ENCODE assay signal across 1 cellular context in genomic region chr10:14195455-14195854, GRCh38.
TF ChIP-seq lines count a peak whose summit lies in the region.

No MANE protein-coding gene starts in this region.

TF ChIP-seq in GM23338, 12 proteins besides CTCF, POLR2A, EP300 and RAD21:
- TF ChIP-seq ZNF462 (CRISPR knock-in tag; IDR thresholded peaks at IDR 0.05): no peak
- no peak for TF ChIP-seq EZH2phosphoT487 (IDR thresholded peaks at IDR 0.05; ENCODE audit: unreplicated experiment)
- no peak for TF ChIP-seq STAT1 (IDR thresholded peaks at IDR 0.05; ENCODE audit: unreplicated experiment)
- TF ChIP-seq POLR2AphosphoS5 (IDR thresholded peaks at IDR 0.05; ENCODE audit: low read depth): no peak
- TF ChIP-seq ZNF331 (CRISPR knock-in tag; IDR thresholded peaks at IDR 0.05; ENCODE audit: low read depth): no peak
- TF ChIP-seq REST (IDR thresholded peaks at IDR 0.05; ENCODE audit: unreplicated experiment): no peak
- TF ChIP-seq JUNB (IDR thresholded peaks at IDR 0.05; ENCODE audit: unreplicated experiment): no peak
- TF ChIP-seq, protein P1, sequence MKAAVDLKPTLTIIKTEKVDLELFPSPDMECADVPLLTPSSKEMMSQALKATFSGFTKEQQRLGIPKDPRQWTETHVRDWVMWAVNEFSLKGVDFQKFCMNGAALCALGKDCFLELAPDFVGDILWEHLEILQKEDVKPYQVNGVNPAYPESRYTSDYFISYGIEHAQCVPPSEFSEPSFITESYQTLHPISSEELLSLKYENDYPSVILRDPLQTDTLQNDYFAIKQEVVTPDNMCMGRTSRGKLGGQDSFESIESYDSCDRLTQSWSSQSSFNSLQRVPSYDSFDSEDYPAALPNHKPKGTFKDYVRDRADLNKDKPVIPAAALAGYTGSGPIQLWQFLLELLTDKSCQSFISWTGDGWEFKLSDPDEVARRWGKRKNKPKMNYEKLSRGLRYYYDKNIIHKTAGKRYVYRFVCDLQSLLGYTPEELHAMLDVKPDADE (IDR thresholded peaks at IDR 0.05): no peak
- TF ChIP-seq NANOG (IDR thresholded peaks at IDR 0.05; ENCODE audit: borderline replicate concordance): no peak
- no peak for TF ChIP-seq EZH2 (IDR thresholded peaks at IDR 0.05; ENCODE audit: low read depth, unreplicated experiment)
